In the genomic region with DNA sequence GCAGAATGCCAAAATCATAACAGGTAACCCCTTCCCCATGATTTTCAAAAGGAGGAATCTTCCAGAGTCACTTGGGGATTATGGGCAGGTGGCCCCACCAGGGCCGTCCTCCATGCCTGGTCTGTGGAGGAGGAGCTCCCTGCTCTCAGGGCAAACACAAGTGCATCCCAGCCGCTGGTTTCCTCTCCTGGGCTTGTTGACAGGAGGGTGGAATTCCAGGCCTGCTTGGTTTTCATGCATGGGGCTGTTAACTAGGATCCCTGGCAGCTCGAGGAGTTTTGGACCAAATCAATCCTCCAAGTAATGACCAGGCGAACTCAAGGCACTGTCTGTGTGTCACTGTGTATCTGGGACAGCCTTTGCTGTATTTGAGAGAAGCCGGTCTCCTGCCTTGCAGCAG, we compare ENCODE assay signal across 24 cellular contexts. TPM values are rescaled to one million over a fixed set of nuclear protein-coding genes. Genes with fewer than 3 reads are reported as not detected.
DNase-seq lines count a peak whose midpoint lies in the region; ATAC-seq and TF ChIP-seq lines count a peak whose summit lies in the region.
"Had no signal": no experiment of that assay in that cellular context is flagged by ENCODE, and none has a peak within 500 bp of the region (broad histone marks: within the 10 kb centered on the region; RNA-seq: fewer than 3 reads in every experiment).

No MANE protein-coding gene starts in this region.

- H3K4me2 ChIP-seq in mesenchymal stem cell (ENCODE audit: low read length, poor library complexity, severe bottlenecking), result no peak overlapping the region
- H3K4me2 ChIP-seq: BLaER1 had no signal

- no peaks in the 10 kb centered on the region for H3K79me1 ChIP-seq in mesenchymal stem cell (replicated peaks; ENCODE audit: low read length, poor library complexity, severe bottlenecking)

- peaks cover 5 to 9% of the 10 kb centered on the region in 2 donors for H3K4me1 ChIP-seq in breast epithelium
- peaks cover 18% of the 10 kb centered on the region for H3K4me1 ChIP-seq in mesenchymal stem cell (ENCODE audit: control insufficient read depth, insufficient read depth, low read depth, low read length)
- H3K4me1 ChIP-seq in suprapubic skin, result peaks cover 36% of the 10 kb centered on the region
- H3K4me1 ChIP-seq: BLaER1 had no signal

- DNase-seq in Right ventricle myocardium superior, result peak; percentile 33
- DNase-seq in Right ventricle myocardium inferior (ENCODE audit: missing footprints), result no peak
- DNase-seq in breast epithelium (ENCODE audit: low spot score in 2 of 2), result no peak
- no peak for DNase-seq in mesenchymal stem cell
- DNase-seq in suprapubic skin (ENCODE audit: low spot score in 2 of 2), result peak in 1 of 2 donors; percentile 70
- no peak for DNase-seq in HCEC 1CT
- DNase-seq in NCI-H526 treated with DMSO at 0.1 percent for 48 hours (lab: John Stamatoyannopoulos, UW), result no peak
- DNase-seq: activated naive CD4-positive, alpha-beta T cell treated with anti-CD3 and anti-CD28 coated beads, Interleukin-2, amount 10 ng/mL, durations not matched to agents 7 days and 5 days; activated T-cell treated with anti-CD3 and anti-CD28 coated beads, Interleukin-2, amount 50 U/mL, for 1 hour; caudate nucleus; foreskin melanocyte; H9; naive thymus-derived CD4-positive, alpha-beta T cell; NCI-H1417; NCI-H2107; stimulated activated CD4-positive, alpha-beta T cell treated with anti-CD3 and anti-CD28 coated beads, Interleukin-15, amount 100 ng/mL, for 24 hours; T-cell had no signal

- no peak overlapping the region for H2BK5ac ChIP-seq in mesenchymal stem cell (ENCODE audit: low read depth, low read length, poor library complexity, severe bottlenecking)

- H3K4me3 ChIP-seq in breast epithelium (no peak overlapping the region), mesenchymal stem cell (ENCODE audit: insufficient read depth in 1 of 2, low read depth in 1 of 2, low read length in 2 of 2) (no peak overlapping the region), suprapubic skin (no peak overlapping the region)
- H3K4me3 ChIP-seq: BLaER1, lung, ovary, vagina had no signal

- no peak overlapping the region for H4K91ac ChIP-seq in mesenchymal stem cell (ENCODE audit: low read length)

- H3K4ac ChIP-seq in mesenchymal stem cell (ENCODE audit: low read depth in 1 of 2, low read length in 2 of 2), result no peak overlapping the region

- no peaks in the 10 kb centered on the region for H3K9me3 ChIP-seq in breast epithelium
- H3K9me3 ChIP-seq in mesenchymal stem cell (ENCODE audit: control insufficient read depth, low read length), result peaks cover 10% of the 10 kb centered on the region
- H3K9me3 ChIP-seq in suprapubic skin, result no peaks in the 10 kb centered on the region
- H3K9me3 ChIP-seq: ovary, vagina had no signal

- H2BK12ac ChIP-seq in mesenchymal stem cell (ENCODE audit: low read length in 2 of 2), result no peak overlapping the region

- TF ChIP-seq CTCF in breast epithelium (IDR thresholded peaks at IDR 0.05), result no peak
- no peak for TF ChIP-seq CTCF in suprapubic skin (IDR thresholded peaks at IDR 0.05)

- peak overlapping the region; percentile 93 for H3K27ac ChIP-seq in breast epithelium
- H3K27ac ChIP-seq in mesenchymal stem cell (ENCODE audit: low read length, poor library complexity, severe bottlenecking), result no peak overlapping the region
- H3K27ac ChIP-seq in suprapubic skin, result peak overlapping the region; percentile 90
- H3K27ac ChIP-seq: BLaER1, ovary had no signal

- no peak overlapping the region for H2AK5ac ChIP-seq in mesenchymal stem cell (ENCODE audit: low read length, severe bottlenecking)

- WGBS in mesenchymal stem cell, result 72% methylated on average over 5 of the region's 5 CpGs
- WGBS in suprapubic skin, result 81% methylated on average over 5 of the region's 5 CpGs

- no peak for TF ChIP-seq EP300 in suprapubic skin (IDR thresholded peaks at IDR 0.05)

- H2BK120ac ChIP-seq in mesenchymal stem cell (ENCODE audit: low read depth, low read length), result no peak overlapping the region

- H2BK15ac ChIP-seq in mesenchymal stem cell (ENCODE audit: low read depth, poor library complexity, severe bottlenecking), result peak overlapping the region; percentile 6

- intact Hi-C loops in Right ventricle myocardium superior (cut with DNase I) (no loop called here), Right ventricle myocardium inferior (cut with DNase I) (no loop called here), breast epithelium (cut with DNase I; ENCODE audit: low total_unique reads) (no loop called here)

- no peak overlapping the region for H4K8ac ChIP-seq in mesenchymal stem cell (ENCODE audit: low read length)

- H2AFZ ChIP-seq in mesenchymal stem cell (ENCODE audit: low read depth, low read length), result no peak overlapping the region

- H3K14ac ChIP-seq in mesenchymal stem cell (ENCODE audit: low read length in 2 of 2), result no peak overlapping the region

- H3K9ac ChIP-seq in mesenchymal stem cell (ENCODE audit: low read length), result no peak overlapping the region
- H3K9ac ChIP-seq: BLaER1 had no signal

- H3K36me3 ChIP-seq in breast epithelium (no peaks in the 10 kb centered on the region), mesenchymal stem cell (ENCODE audit: control insufficient read depth in 1 of 2, insufficient read depth in 2 of 2, low read depth in 1 of 2, low read length in 2 of 2) (no peaks in the 10 kb centered on the region), suprapubic skin (no peaks in the 10 kb centered on the region)
- H3K36me3 ChIP-seq: BLaER1, ovary, vagina had no signal

- H3K27me3 ChIP-seq in breast epithelium, result no peaks in the 10 kb centered on the region
- no peaks in the 10 kb centered on the region for H3K27me3 ChIP-seq in mesenchymal stem cell (ENCODE audit: control insufficient read depth in 1 of 2, insufficient read depth in 1 of 2, low read length in 2 of 2)
- no peaks in the 10 kb centered on the region for H3K27me3 ChIP-seq in suprapubic skin
- H3K27me3 ChIP-seq: BLaER1, ovary, vagina had no signal

- no peak overlapping the region for H3K23ac ChIP-seq in mesenchymal stem cell (ENCODE audit: low read length in 2 of 2)

- TF ChIP-seq POLR2A in breast epithelium (IDR thresholded peaks at IDR 0.05) (no peak), suprapubic skin (IDR thresholded peaks at IDR 0.05) (no peak)

- no peak overlapping the region for H3K18ac ChIP-seq in mesenchymal stem cell (ENCODE audit: low read depth in 1 of 2, low read length in 2 of 2)

- ATAC-seq in Right ventricle myocardium superior (ENCODE audit: poor library complexity) (no peak), Right ventricle myocardium inferior (no peak), HG03460 (IDR thresholded peaks at IDR 0.05; ENCODE audit: unreplicated experiment) (no peak)
- ATAC-seq: activated CD4-positive, CD25-positive, alpha-beta regulatory T cell treated with anti-CD3 and anti-CD28 coated beads, Interleukin-2, amount 50 U/mL, for 24 hours; T-cell had no signal

RNA-seq across cellular contexts. Expression of gene FOSL2, which starts 45.3 kb away (rescaled TPM):
- 45.7 TPM for total RNA-seq in Right ventricle myocardium superior
- total RNA-seq in Right ventricle myocardium inferior, result 48.5 TPM
- total RNA-seq in breast epithelium, result 100 to 1,000 TPM; 106 to 116 (median 116) TPM
- 15.6 TPM for polyA plus RNA-seq in mesenchymal stem cell (2013, experiment 1 of 2)
- polyA plus RNA-seq in mesenchymal stem cell (2013, experiment 2 of 2), result 14.8 TPM
- 100 to 1,000 TPM; 298 to 370 (median 337) TPM for total RNA-seq in suprapubic skin

RNA-seq across cellular contexts. Expression of gene PLB1, which starts 57.9 kb away (rescaled TPM):
- 1.8 TPM for total RNA-seq in Right ventricle myocardium superior
- 3.0 TPM for total RNA-seq in Right ventricle myocardium inferior
- 10 to 100 TPM in 1 of 3 donors, 1 to 10 TPM in 2; 5.6 to 11.9 (median 8.8) TPM for total RNA-seq in breast epithelium
- 0.70 TPM for polyA plus RNA-seq in mesenchymal stem cell (2013, experiment 1 of 2)
- polyA plus RNA-seq in mesenchymal stem cell (2013, experiment 2 of 2), result 0.74 TPM
- 10 to 100 TPM in 1 of 4 donors, 1 to 10 TPM in 3; 3.9 to 21.6 (median 9.1) TPM for total RNA-seq in suprapubic skin
- total RNA-seq: H9 had no signal
- polyA plus RNA-seq: IgD-negative memory B cell had no signal
